7 cellular contexts compared by ENCODE assay signal in genomic region chr4:4566359-4566758, GRCh38. TPM values are rescaled to one million over a fixed set of nuclear protein-coding genes. Genes with fewer than 3 reads are reported as not detected.
DNase-seq lines count a peak whose midpoint lies in the region; ATAC-seq, FAIRE-seq and TF ChIP-seq lines count a peak whose summit lies in the region.
"Not testable (repeated sequence)": the region's sequence is repeated elsewhere in the genome, so short reads cannot be mapped to it uniquely, and the experiment has no call there.

No MANE protein-coding gene starts in this region.

- not testable (repeated sequence) for TF ChIP-seq POLR2A in H1 (IDR thresholded peaks at IDR 0.05; ENCODE audit: control extremely low read depth in 1 of 2, low read depth in 2 of 2, low read length in 2 of 2)

- H4K5ac ChIP-seq in H1 (ENCODE audit: insufficient read length, low read depth, low read length) = not testable (repeated sequence)

- H2BK15ac ChIP-seq in H1 (ENCODE audit: low read length) = not testable (repeated sequence)

- not testable (repeated sequence) for H2BK12ac ChIP-seq in H1 (ENCODE audit: low read depth, low read length)

- not testable (repeated sequence) for H3K23ac ChIP-seq in H1 (ENCODE audit: insufficient read length)

- not testable (repeated sequence) for H4K8ac ChIP-seq in H1 (ENCODE audit: extremely low read depth, insufficient read depth, low read length)

- peak; percentile 100 for FAIRE-seq in H1 (lab: Jason Lieb, UNC)

- H4K91ac ChIP-seq in H1 (replicated peaks; ENCODE audit: insufficient read length, low read length) = not testable (repeated sequence)

- intact Hi-C loops in mucosa of descending colon (cut with DNase I, micrococcal nuclease) = not testable (repeated sequence)

- DNase-seq in AG09309 (ENCODE audit: low read depth); H1 (ENCODE audit: low read depth in 1 of 2, low spot score in 2 of 2); mucosa of descending colon: not testable (repeated sequence)
- peak; percentile 6 for DNase-seq in NCI-H748 (lab: John Stamatoyannopoulos, UW; ENCODE audit: unreplicated experiment)

- H3K27ac ChIP-seq in H1 (ENCODE audit: low read depth, low read length) = not testable (repeated sequence)

- not testable (repeated sequence) for H3K56ac ChIP-seq in H1 (replicated peaks; ENCODE audit: insufficient read length, low read depth, low read length)

- not testable (repeated sequence) for H3K18ac ChIP-seq in H1 (ENCODE audit: extremely low read depth, low read length)

- H3K14ac ChIP-seq in H1 (ENCODE audit: insufficient read length) = not testable (repeated sequence)

- H3K9me3 ChIP-seq in H1 (ENCODE audit: insufficient read depth in 2 of 2, low read depth in 1 of 2, low read length in 1 of 2); mucosa of descending colon: not testable (repeated sequence)

- H2AFZ ChIP-seq in H1 (ENCODE audit: low read length) = not testable (repeated sequence)

- not testable (repeated sequence) for H3K23me2 ChIP-seq in H1 (ENCODE audit: low read depth, low read length)

- POLR2A ChIA-PET in H1 (lab: Charles Lee; ENCODE audit: partially characterized antibody) = interaction anchor here (2.1 kb wide), 1 partner anchor 24 kb away, joined by 6 read pairs; the partner anchor contains the start of gene STX18

- not testable (repeated sequence) for H3K4me1 ChIP-seq in H1 (replicated peaks in 1 of 4; ENCODE audit: control insufficient read depth in 3 of 4, insufficient read depth in 4 of 4, low read length in 3 of 4); mucosa of descending colon (ENCODE audit: low read depth)

- TF ChIP-seq CTCF in AG09309 (IDR thresholded peaks at IDR 0.05; ENCODE audit: control insufficient read depth, insufficient read depth, low read depth, low read length, missing control alignments) = peak; percentile 9
- TF ChIP-seq CTCF in H1 (IDR thresholded peaks at IDR 0.05; ENCODE audit: control extremely low read depth in 1 of 3, insufficient read depth in 1 of 3, low read depth in 1 of 3, low read length in 3 of 3); mucosa of descending colon (IDR thresholded peaks at IDR 0.05): not testable (repeated sequence)

- CTCF ChIA-PET in H1 (lab: Charles Lee; ENCODE audit: partially characterized antibody) = interaction anchor here (0.6 to 3.2 kb wide), 10 partner anchors 10 to 310 kb away, joined by 3 to 22 read pairs (median 4); no protein-coding TSS in a partner anchor

- TF ChIP-seq EP300 in H1 (IDR thresholded peaks at IDR 0.05; ENCODE audit: borderline replicate concordance in 1 of 2, low read depth in 2 of 2, low read length in 2 of 2) = not testable (repeated sequence)

- ATAC-seq in GM19463 (IDR thresholded peaks at IDR 0.05; ENCODE audit: unreplicated experiment) = peak; percentile 48
- peak; percentile 65 for ATAC-seq in HG03159 (IDR thresholded peaks at IDR 0.05; ENCODE audit: unreplicated experiment)
- peak; percentile 98 for ATAC-seq in SK-N-SH treated with all-trans-retinoic acid at 6 μM for 48 hours
- peak; percentile 31 for ATAC-seq in mucosa of descending colon

- not testable (repeated sequence) for H4K20me1 ChIP-seq in H1 (replicated peaks in 1 of 2; ENCODE audit: control insufficient read depth in 1 of 2, insufficient read depth in 2 of 2, low read length in 2 of 2)

- H2AK5ac ChIP-seq in H1 (ENCODE audit: low read depth, low read length) = not testable (repeated sequence)

- not testable (repeated sequence) for H3K4me2 ChIP-seq in H1 (ENCODE audit: insufficient read depth in 1 of 2, low read depth in 2 of 2, low read length in 2 of 2)

- not testable (repeated sequence) for H3K4me3 ChIP-seq in AG09309 (ENCODE audit: control insufficient read depth, low read depth, low read length); H1 (ENCODE audit: extremely low read depth in 1 of 4, insufficient read depth in 2 of 4, low read depth in 3 of 4, low read length in 4 of 4); mucosa of descending colon

- H2BK5ac ChIP-seq in H1 (ENCODE audit: low read depth, low read length) = not testable (repeated sequence)

- TF ChIP-seq RAD21 in H1 (IDR thresholded peaks at IDR 0.05 in 1 of 2, conservative IDR thresholded peaks at IDR 0.05 in 1 of 2; ENCODE audit: low read depth in 2 of 2, low read length in 2 of 2) = peak; percentile 13 to 24; a peak in 3 of 4 replicates

- not testable (repeated sequence) for H3K27me3 ChIP-seq in H1 (replicated peaks in 1 of 4; ENCODE audit: control insufficient read depth in 3 of 4, extremely low read depth in 1 of 4, insufficient read depth in 3 of 4, low read length in 3 of 4)

- not testable (repeated sequence) for H2BK120ac ChIP-seq in H1 (replicated peaks; ENCODE audit: low read depth, low read length)

- H3K9ac ChIP-seq in H1 (replicated peaks in 1 of 4; ENCODE audit: extremely low read depth in 1 of 4, low read depth in 3 of 4, low read length in 3 of 4) = not testable (repeated sequence)

- H3K79me1 ChIP-seq in H1 (ENCODE audit: low read depth, low read length) = not testable (repeated sequence)

- not testable (repeated sequence) for H3K4ac ChIP-seq in H1 (replicated peaks; ENCODE audit: insufficient read length, low read depth, low read length)

- H3K36me3 ChIP-seq in H1 (ENCODE audit: control insufficient read depth in 2 of 4, insufficient read depth in 4 of 4, low read length in 3 of 4) = peaks cover 0 to 13% (median 2%) of the 10 kb centered on the region in 4 experiments; a peak in 3 of 8 replicates
- not testable (repeated sequence) for H3K36me3 ChIP-seq in mucosa of descending colon (ENCODE audit: low read depth)

- H2BK20ac ChIP-seq in H1 (ENCODE audit: low read length) = not testable (repeated sequence)

- not testable (repeated sequence) for H3K79me2 ChIP-seq in H1 (ENCODE audit: control insufficient read depth in 1 of 2, insufficient read depth in 2 of 2, low read length in 2 of 2)

RNA-seq across cellular contexts. Expression of gene STX18, which starts 24.5 kb away (rescaled TPM):
- 18.3 and 20.0 TPM in 2 replicates for total RNA-seq in H1 (2021; fragmentation: NEBNext Ultra II Directional; extraction: Animal tissue kit (Norgen Biotek cat#: 25700))
- polyA plus RNA-seq in H1 (2011; rRNA removed) = 9.8 and 14.6 TPM in 2 replicates
- polyA plus RNA-seq in H1 (2011; cell fraction: cytosol; rRNA removed) = 15.2 TPM
- polyA plus RNA-seq in H1 (2011; cell fraction: nucleus; rRNA removed) = 13.5 TPM
- 15.6 to 17.3 TPM (median 16.7 TPM) in 4 replicates for polyA plus RNA-seq in H1 (2012, experiment 1 of 2)
- polyA plus RNA-seq in H1 (2012, experiment 2 of 2) = 4.7 TPM
- polyA plus RNA-seq in H1 (2013, experiment 1 of 2) = 14.5 TPM
- polyA plus RNA-seq in H1 (2013, experiment 2 of 2) = 13.5 TPM
- 13.0 and 13.2 TPM in 2 replicates for polyA minus RNA-seq in H1 (2011; rRNA and poly(A)+ RNA removed)
- polyA minus RNA-seq in H1 (2011; cell fraction: cytosol; rRNA and poly(A)+ RNA removed) = 9.8 TPM
- polyA minus RNA-seq in H1 (2011; cell fraction: nucleus; rRNA and poly(A)+ RNA removed) = 13.9 TPM
- 10 to 100 TPM; 33.1 to 43.3 (median 36.3) TPM for total RNA-seq in mucosa of descending colon

Comparison
In these comparisons a context has a peak if more than half of its experiments do, and no peak if none do; other contexts are left out.
1. ATAC-seq: peak in every context shown above with its lines; median percentile 98 in SK-N-SH treated with all-trans-retinoic acid at 6 μM for 48 hours; 65 in HG03159; 48 in GM19463; 31 in mucosa of descending colon.